ENCODE assay signal across 8 cellular contexts in the genomic region with DNA sequence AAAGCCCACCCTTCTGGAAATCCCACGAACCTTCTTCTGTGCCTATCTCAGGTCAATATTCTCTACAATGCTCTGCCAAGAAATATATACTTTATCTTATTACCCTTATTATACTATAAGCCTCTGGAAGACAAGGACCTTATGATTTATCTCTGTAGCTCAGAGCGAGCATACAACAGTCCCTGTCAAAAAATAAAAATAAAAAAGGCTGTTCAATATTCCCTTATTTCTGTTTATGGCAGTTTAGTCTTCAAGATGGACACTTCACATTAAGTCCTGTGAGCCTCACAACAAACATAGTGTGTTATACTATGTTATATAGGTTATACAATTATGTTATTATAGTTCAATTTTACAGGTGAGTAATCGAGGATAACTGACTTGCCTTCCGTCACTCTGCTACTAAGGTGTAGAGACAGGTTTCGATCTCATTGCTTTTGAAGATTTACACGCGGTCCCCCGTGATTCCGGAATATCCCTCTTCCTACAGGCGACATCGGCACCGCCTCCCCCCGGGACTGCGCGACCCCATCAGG. TPM values are rescaled to one million over a fixed set of nuclear protein-coding genes. Genes with fewer than 3 reads are reported as not detected.
DNase-seq lines count a peak whose midpoint lies in the region; ATAC-seq, FAIRE-seq and TF ChIP-seq lines count a peak whose summit lies in the region.

No MANE protein-coding gene starts in this region.

- no peaks in the 10 kb centered on the region for H3K27me3 Mint-ChIP-seq in chondrocyte (ENCODE audit: low read depth)
- no peaks in the 10 kb centered on the region for H3K27me3 Mint-ChIP-seq in natural killer cell (ENCODE audit: low read depth in 2 of 2)

- H3K36me3 Mint-ChIP-seq in chondrocyte (ENCODE audit: low read depth) (peaks cover 2% of the 10 kb centered on the region), natural killer cell (peaks cover under 1% of the 10 kb centered on the region)

- FAIRE-seq in D721Med (lab: Jason Lieb, UNC), result no peak
- no peak for FAIRE-seq in GM12891 (lab: Jason Lieb, UNC)

- H3K9me3 Mint-ChIP-seq in chondrocyte (ENCODE audit: low read depth), result no peaks in the 10 kb centered on the region
- H3K9me3 Mint-ChIP-seq in natural killer cell, result no peaks in the 10 kb centered on the region

- intact Hi-C loops in natural killer cell (cut with micrococcal nuclease), result loop anchor here (5.0 to 10.0 kb wide), 4 partner anchors 77 to 446 kb away; a partner anchor contains a TSS

- TF ChIP-seq CTCF in D721Med (IDR thresholded peaks at IDR 0.05; ENCODE audit: insufficient read depth, missing control alignments) (no peak), chondrocyte (IDR thresholded peaks at IDR 0.05) (no peak), natural killer cell (IDR thresholded peaks at IDR 0.05) (no peak)

- peak; percentile 3 for ATAC-seq in HG03442 (IDR thresholded peaks at IDR 0.05; ENCODE audit: unreplicated experiment)
- peak in 1 of 3 donors; percentile 2 for ATAC-seq in natural killer cell
- no peak for ATAC-seq in HG02763 (IDR thresholded peaks at IDR 0.05; ENCODE audit: unreplicated experiment)

- TF ChIP-seq POLR2A in GM12891 (IDR thresholded peaks at IDR 0.05; ENCODE audit: low read depth, low read length), result no peak

- H3K4me3 Mint-ChIP-seq in chondrocyte (ENCODE audit: unreplicated experiment) (peak overlapping the region; percentile 99), natural killer cell (peak overlapping the region; percentile 99)

- H3K4me1 Mint-ChIP-seq in chondrocyte (ENCODE audit: low read depth), result peaks cover 28% of the 10 kb centered on the region
- H3K4me1 Mint-ChIP-seq in natural killer cell, result peaks cover 18 to 20% of the 10 kb centered on the region in 2 donors

- peak; percentile 7 for DNase-seq in D721Med (ENCODE audit: insufficient read length, low spot score)
- no peak for DNase-seq in chondrocyte (ENCODE audit: low spot score)
- DNase-seq in natural killer cell, result no peak
- no peak for DNase-seq in NCI-H748 treated with DMSO at 0.1 percent for 48 hours (lab: John Stamatoyannopoulos, UW)
- no peak for DNase-seq in NCI-H1105 treated with DMSO at 0.1 percent for 48 hours (lab: John Stamatoyannopoulos, UW)
- DNase-seq in GM12891 (ENCODE audit: insufficient read length, low spot score), result no peak

- H3K27ac Mint-ChIP-seq in chondrocyte (ENCODE audit: unreplicated experiment) (peak overlapping the region; percentile 99), natural killer cell (peak overlapping the region; percentile 98 to 100)

TF ChIP-seq in GM12891, 5 proteins besides CTCF, POLR2A, EP300 and RAD21:
- TF ChIP-seq POU2F2 (IDR thresholded peaks at IDR 0.05; ENCODE audit: low read depth, low read length), result no peak
- TF ChIP-seq PAX5 (IDR thresholded peaks at IDR 0.05; ENCODE audit: insufficient read depth, low read length, severe bottlenecking), result no peak
- TF ChIP-seq TAF1 (IDR thresholded peaks at IDR 0.05; ENCODE audit: low read depth, low read length), result no peak
- no peak for TF ChIP-seq SPI1 (IDR thresholded peaks at IDR 0.05; ENCODE audit: low read depth, low read length)
- no peak for TF ChIP-seq POLR2AphosphoS5 (IDR thresholded peaks at IDR 0.05; ENCODE audit: low read depth, low read length)

RNA-seq across cellular contexts. Expression of a gene that starts 0.6 kb away (rescaled TPM):
- total RNA-seq in chondrocyte, result 22.8 to 27.9 TPM (median 27.0 TPM) in 3 replicates
- 10 to 100 TPM; 70.5 to 96.6 (median 76.1) TPM for total RNA-seq in natural killer cell
- 34.8 TPM for polyA plus RNA-seq in GM12891 (2012; ENCODE audit: low read depth, missing spikeins)
